ENCODE assay signal across 17 cellular contexts in genomic region chr9:89888677-89889076, GRCh38.
"Had no signal": no experiment of that assay in that cellular context is flagged by ENCODE, and none has a peak within 500 bp of the region (broad histone marks: within the 10 kb centered on the region; RNA-seq: fewer than 3 reads in every experiment).

No MANE protein-coding gene starts in this region.

- H3K27ac Mint-ChIP-seq: activated naive CD8-positive, alpha-beta T cell; neural progenitor cell; stimulated activated memory B cell treated with anti-CD40 and anti-IgM and Interleukin-4, amounts not matched to agents 10 μg/mL and 1 μg/mL and 100 μg/mL, for 72 hours had no signal

- H3K4me1 Mint-ChIP-seq: neural progenitor cell; stimulated activated memory B cell treated with anti-CD40 and anti-IgM and Interleukin-4, amounts not matched to agents 10 μg/mL and 1 μg/mL and 100 μg/mL, for 72 hours had no signal

- H3K27me3 ChIP-seq: foreskin keratinocyte, neural progenitor cell, ovary, tibial artery had no signal

- H3K27ac ChIP-seq: foreskin keratinocyte, neural progenitor cell, ovary, tibial artery had no signal

- H3K36me3 Mint-ChIP-seq: activated naive CD8-positive, alpha-beta T cell; neural progenitor cell; stimulated activated memory B cell treated with anti-CD40 and anti-IgM and Interleukin-4, amounts not matched to agents 10 μg/mL and 1 μg/mL and 100 μg/mL, for 72 hours had no signal

- H3K9ac ChIP-seq: neural progenitor cell had no signal

- H2AFZ ChIP-seq: neural progenitor cell had no signal

- DNase-seq: activated CD4-positive, alpha-beta T cell treated with anti-CD3 and anti-CD28 coated beads for 1 hour; activated CD4-positive, alpha-beta T cell treated with anti-CD3 and anti-CD28 coated beads, Interleukin-2, amount 50 U/mL, for 4 hours; activated gamma-delta T cell treated with Interleukin-2 at 50 U/mL for 16 hours; activated T-cell treated with anti-CD3 and anti-CD28 coated beads, Interleukin-2, amount 50 U/mL, for 4 hours; amniotic stem cell; central memory CD4-positive, alpha-beta T cell; cortex of kidney; effector CD4-positive, alpha-beta T cell; foreskin keratinocyte; glutamatergic neuron; ovary; stimulated activated CD4-positive, alpha-beta T cell treated with anti-CD3 and anti-CD28 coated beads, Interleukin-2, amount 100 ng/mL, for 48 hours; tibial artery had no signal

- H3K9me3 ChIP-seq: ovary, tibial artery had no signal

- ATAC-seq: activated T-cell treated with anti-CD3 and anti-CD28 coated beads, Interleukin-2, amount 50 U/mL, for 4 hours; foreskin keratinocyte; stimulated activated memory B cell treated with anti-CD40 and anti-IgM and Interleukin-4, amounts not matched to agents 10 μg/mL and 1 μg/mL and 100 μg/mL, for 72 hours had no signal

- H3K4me2 ChIP-seq: neural progenitor cell had no signal

- H3K4me1 ChIP-seq: foreskin keratinocyte, neural progenitor cell had no signal

- H3K4me3 ChIP-seq: lung, neural progenitor cell, ovary, tibial artery had no signal

- H3K9me3 Mint-ChIP-seq: activated T-cell treated with anti-CD3 and anti-CD28 coated beads, Interleukin-2, amount 50 U/mL, for 4 hours; stimulated activated memory B cell treated with anti-CD40 and anti-IgM and Interleukin-4, amounts not matched to agents 10 μg/mL and 1 μg/mL and 100 μg/mL, for 72 hours had no signal

- H3K27me3 Mint-ChIP-seq: activated naive CD8-positive, alpha-beta T cell; stimulated activated memory B cell treated with anti-CD40 and anti-IgM and Interleukin-4, amounts not matched to agents 10 μg/mL and 1 μg/mL and 100 μg/mL, for 72 hours had no signal

- H3K4me3 Mint-ChIP-seq: activated naive CD8-positive, alpha-beta T cell; activated T-cell treated with anti-CD3 and anti-CD28 coated beads, Interleukin-2, amount 50 U/mL, for 4 hours; neural progenitor cell; stimulated activated memory B cell treated with anti-CD40 and anti-IgM and Interleukin-4, amounts not matched to agents 10 μg/mL and 1 μg/mL and 100 μg/mL, for 72 hours had no signal

- H3K36me3 ChIP-seq: neural progenitor cell, ovary, tibial artery had no signal
